In the genomic region with DNA sequence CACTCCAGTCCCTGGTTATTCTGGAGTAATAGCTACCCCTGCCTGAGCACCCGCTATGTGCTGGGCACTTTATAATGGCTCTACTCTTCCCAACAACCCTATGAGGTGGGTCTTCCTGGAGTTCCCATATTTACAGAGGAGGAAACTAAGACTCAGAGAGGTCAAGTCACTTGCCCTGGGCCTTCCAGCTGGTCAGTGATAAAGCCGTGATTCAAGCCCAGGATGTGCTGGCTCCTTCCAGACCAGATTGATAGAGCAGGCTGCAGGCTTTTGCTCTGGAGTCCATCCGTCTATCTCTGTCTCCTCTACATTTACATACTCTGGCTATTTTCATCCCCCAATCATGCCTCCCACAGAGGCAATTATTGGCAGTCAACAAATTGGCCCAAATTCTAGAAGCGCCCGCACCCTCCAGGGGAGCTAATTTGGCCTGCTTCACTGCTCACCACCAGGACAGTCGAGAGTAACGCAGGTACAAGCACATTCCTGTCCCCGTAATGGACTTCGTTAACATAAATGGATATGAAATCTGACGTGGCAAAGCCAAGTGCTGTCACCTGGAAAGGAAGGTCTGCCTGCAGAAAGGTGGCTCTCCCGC, we compare ENCODE assay signal across 14 cellular contexts.
"Had no signal": no experiment of that assay in that cellular context is flagged by ENCODE, and none has a peak within 500 bp of the region (broad histone marks: within the 10 kb centered on the region; RNA-seq: fewer than 3 reads in every experiment).

No MANE protein-coding gene starts in this region.

- H3K27me3 ChIP-seq: esophagus squamous epithelium, pancreas, testis had no signal

- H3K27ac Mint-ChIP-seq: activated B cell treated with CpG ODN at 0.5 μM for 24 hours; activated CD4-positive, alpha-beta T cell treated with anti-CD3 and anti-CD28 coated beads, Interleukin-2, amount 10 ng/mL, durations not matched to agents 24 days and 14 days; activated naive CD4-positive, alpha-beta T cell treated with anti-CD3 and anti-CD28 coated beads, Interleukin-2, amount 10 ng/mL, durations not matched to agents 7 days and 5 days; stimulated activated naive CD8-positive, alpha-beta T cell treated with anti-CD3 and anti-CD28 coated beads, Interleukin-15, amount 100 ng/mL, for 72 hours; T-helper 1 cell treated with Interleukin-12 subunit alpha and Interleukin-12 subunit beta and Interleukin-4 antibody, amounts not matched to agents 30 μg/mL and 1 μg/mL, for 36 hours had no signal

- H3K9me3 ChIP-seq: esophagus squamous epithelium, pancreas, testis had no signal

- H3K4me1 Mint-ChIP-seq: activated B cell treated with CpG ODN at 0.5 μM for 24 hours; activated CD4-positive, alpha-beta T cell treated with anti-CD3 and anti-CD28 coated beads, Interleukin-2, amount 10 ng/mL, durations not matched to agents 24 days and 14 days had no signal

- H3K27me3 Mint-ChIP-seq: stimulated activated naive CD8-positive, alpha-beta T cell treated with anti-CD3 and anti-CD28 coated beads, Interleukin-15, amount 100 ng/mL, for 72 hours had no signal

- H3K4me3 Mint-ChIP-seq: activated B cell treated with CpG ODN at 0.5 μM for 24 hours; activated CD4-positive, alpha-beta T cell treated with anti-CD3 and anti-CD28 coated beads, Interleukin-2, amount 10 ng/mL, durations not matched to agents 24 days and 14 days; activated naive CD4-positive, alpha-beta T cell treated with anti-CD3 and anti-CD28 coated beads, Interleukin-2, amount 10 ng/mL, durations not matched to agents 7 days and 5 days; stimulated activated naive CD8-positive, alpha-beta T cell treated with anti-CD3 and anti-CD28 coated beads, Interleukin-15, amount 100 ng/mL, for 72 hours; T-helper 1 cell treated with Interleukin-12 subunit alpha and Interleukin-12 subunit beta and Interleukin-4 antibody, amounts not matched to agents 30 μg/mL and 1 μg/mL, for 36 hours had no signal

- H3K36me3 ChIP-seq: pancreas had no signal

- H3K27ac ChIP-seq: esophagus squamous epithelium, pancreas, testis had no signal

- H3K4me3 ChIP-seq: esophagus squamous epithelium, pancreas, testis had no signal

- H3K9me3 Mint-ChIP-seq: activated B cell treated with CpG ODN at 0.5 μM for 24 hours; activated CD4-positive, alpha-beta T cell treated with anti-CD3 and anti-CD28 coated beads, Interleukin-2, amount 10 ng/mL, durations not matched to agents 24 days and 14 days; activated naive CD4-positive, alpha-beta T cell treated with anti-CD3 and anti-CD28 coated beads, Interleukin-2, amount 10 ng/mL, durations not matched to agents 7 days and 5 days; stimulated activated naive CD8-positive, alpha-beta T cell treated with anti-CD3 and anti-CD28 coated beads, Interleukin-15, amount 100 ng/mL, for 72 hours; T-helper 1 cell treated with Interleukin-12 subunit alpha and Interleukin-12 subunit beta and Interleukin-4 antibody, amounts not matched to agents 30 μg/mL and 1 μg/mL, for 36 hours had no signal

- DNase-seq: activated B cell treated with CpG ODN at 0.5 μM for 24 hours; activated CD4-positive, alpha-beta T cell treated with anti-CD3 and anti-CD28 coated beads, Interleukin-2, amount 10 ng/mL, durations not matched to agents 24 days and 14 days; activated CD8-positive, alpha-beta memory T cell treated with anti-CD3 and anti-CD28 coated beads for 24 hours; activated naive CD4-positive, alpha-beta T cell treated with anti-CD3 and anti-CD28 coated beads, Interleukin-2, amount 10 ng/mL, durations not matched to agents 7 days and 5 days; amygdala; esophagus squamous epithelium; foreskin fibroblast; glutamatergic neuron; pancreas; retina; stimulated activated CD4-positive, alpha-beta T cell treated with anti-CD3 and anti-CD28 coated beads, Interleukin-4, amount 100 ng/mL, for 4 hours; stimulated activated naive CD8-positive, alpha-beta T cell treated with anti-CD3 and anti-CD28 coated beads, Interleukin-15, amount 100 ng/mL, for 72 hours; testis had no signal
